ENCODE assay signal across 9 cellular contexts in the genomic region with DNA sequence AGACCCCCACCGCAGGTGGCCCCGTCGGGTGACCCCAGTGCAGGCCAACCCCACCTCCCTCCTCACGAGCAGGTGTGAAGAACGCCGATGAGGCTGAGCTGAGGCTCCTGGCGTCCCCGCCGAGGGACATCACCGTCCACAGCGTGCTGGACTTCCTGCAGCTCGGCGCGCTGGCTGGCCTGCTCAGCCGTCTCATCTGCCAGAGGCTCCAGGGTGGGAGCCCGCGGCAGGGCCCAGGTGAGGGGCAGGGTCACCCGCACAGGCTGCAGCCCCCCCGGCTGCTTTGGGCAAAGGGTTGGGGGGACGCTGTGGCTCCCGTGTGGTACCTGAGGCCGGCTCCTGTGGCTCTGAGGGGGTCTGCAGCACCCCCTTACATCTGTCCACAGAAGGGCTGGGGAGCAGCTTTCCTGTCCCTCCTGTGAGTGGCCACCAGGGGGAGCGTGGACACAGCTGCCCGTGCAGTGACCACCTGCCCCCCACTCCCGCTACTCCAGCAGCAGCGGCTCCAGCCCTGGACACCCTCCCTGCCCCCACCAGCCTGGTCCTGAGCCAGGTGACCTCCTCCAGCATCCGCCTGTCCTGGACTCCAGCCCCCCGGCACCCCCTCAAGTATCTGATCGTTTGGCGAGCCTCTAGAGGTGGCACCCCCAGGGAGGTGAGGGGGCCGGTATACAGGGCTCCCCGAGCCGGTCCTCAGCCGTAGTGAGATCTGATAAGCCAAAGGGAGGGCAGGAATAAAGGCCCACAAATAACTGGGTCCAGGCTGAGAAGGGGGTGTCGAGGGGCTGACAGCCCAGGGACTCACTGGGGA. TPM values are rescaled to one million over a fixed set of nuclear protein-coding genes. Genes with fewer than 3 reads are reported as not detected.
DNase-seq lines count a peak whose midpoint lies in the region; ATAC-seq and TF ChIP-seq lines count a peak whose summit lies in the region.
"Had no signal": no experiment of that assay in that cellular context is flagged by ENCODE, and none has a peak within 500 bp of the region (broad histone marks: within the 10 kb centered on the region; RNA-seq: fewer than 3 reads in every experiment).

No MANE protein-coding gene starts in this region.

- no peak overlapping the region for H3K27ac Mint-ChIP-seq in CD4-positive, alpha-beta T cell
- H3K27ac Mint-ChIP-seq: stimulated activated naive CD8-positive, alpha-beta T cell treated with anti-CD3 and anti-CD28 coated beads, Interleukin-15, Interleukin-2, amounts not matched to agents 100 ng/mL and 50 ng/mL, for 24 hours had no signal

- ATAC-seq in CD4-positive, alpha-beta T cell (ENCODE audit: poor library complexity): peak; percentile 17
- ATAC-seq in GM21737 (IDR thresholded peaks at IDR 0.05; ENCODE audit: unreplicated experiment): no peak

- H3K27me3 ChIP-seq in CD4-positive, alpha-beta T cell (ENCODE audit: control insufficient read depth, insufficient read depth, low read length): no peaks in the 10 kb centered on the region
- peaks cover 0 to 42% (median 13%) of the 10 kb centered on the region in 45 donors for H3K27me3 ChIP-seq in dorsolateral prefrontal cortex

- no peaks in the 10 kb centered on the region for H3K36me3 Mint-ChIP-seq in CD4-positive, alpha-beta T cell (ENCODE audit: low read depth)

- no peak overlapping the region for H3K4me3 Mint-ChIP-seq in CD4-positive, alpha-beta T cell
- H3K4me3 Mint-ChIP-seq: stimulated activated naive CD8-positive, alpha-beta T cell treated with anti-CD3 and anti-CD28 coated beads, Interleukin-15, Interleukin-2, amounts not matched to agents 100 ng/mL and 50 ng/mL, for 24 hours had no signal

- CTCF ChIA-PET in CD4-positive, alpha-beta T cell (lab: Charles Lee): interaction anchor here (1.0 to 1.6 kb wide), 2 partner anchors 73 to 663 kb away, joined by 3 to 4 read pairs; no protein-coding TSS in a partner anchor
- CTCF ChIA-PET in RWPE1 (lab: Yijun Ruan, JAX): interaction anchor here (0.5 to 6.1 kb wide), 61 partner anchors 9 to 606 kb away, joined by 3 to 178 read pairs (median 4); a partner anchor contains a TSS

- H3K27me3 Mint-ChIP-seq in CD4-positive, alpha-beta T cell: peaks cover 4% of the 10 kb centered on the region

- no peaks in the 10 kb centered on the region for H3K9me3 ChIP-seq in CD4-positive, alpha-beta T cell (ENCODE audit: control insufficient read depth, low read length)

- H3K4me1 Mint-ChIP-seq in CD4-positive, alpha-beta T cell (ENCODE audit: low read depth): no peaks in the 10 kb centered on the region

- no peaks in the 10 kb centered on the region for H3K9me3 Mint-ChIP-seq in CD4-positive, alpha-beta T cell
- H3K9me3 Mint-ChIP-seq: stimulated activated naive CD8-positive, alpha-beta T cell treated with anti-CD3 and anti-CD28 coated beads, Interleukin-15, Interleukin-2, amounts not matched to agents 100 ng/mL and 50 ng/mL, for 24 hours had no signal

- no peak overlapping the region for H3K4me3 ChIP-seq in dorsolateral prefrontal cortex
- H3K4me3 ChIP-seq in lower leg skin (ENCODE audit: low read depth, poor library complexity, severe bottlenecking): no peak overlapping the region

- peak; percentile 56 for TF ChIP-seq CTCF in CD4-positive, alpha-beta T cell (IDR thresholded peaks at IDR 0.05)
- TF ChIP-seq CTCF in RWPE1 (conservative IDR thresholded peaks at IDR 0.05; ENCODE audit: low read depth) (peak; percentile 97), dorsolateral prefrontal cortex (IDR thresholded peaks at IDR 0.05 in 54 of 56, conservative IDR thresholded peaks at IDR 0.05 in 2 of 56; ENCODE audit: low read depth in 1 of 56, partially characterized antibody in 56 of 56) (peak; percentile 53 to 96 (median 88)), lower leg skin (IDR thresholded peaks at IDR 0.05) (peak in 1 of 3 donors; percentile 8)

- no peak overlapping the region for H3K27ac ChIP-seq in CD4-positive, alpha-beta T cell (ENCODE audit: low read depth, low read length)
- H3K27ac ChIP-seq in RWPE1: no peak overlapping the region
- H3K27ac ChIP-seq in dorsolateral prefrontal cortex: peak overlapping the region in 1 of 59 donors; percentile 2

- intact Hi-C loops in CD4-positive, alpha-beta T cell (cut with DNase I, micrococcal nuclease): loop anchor here (5.0 to 10.0 kb wide), 2 partner anchors 73 to 75 kb away; no protein-coding TSS in a partner anchor
- intact Hi-C loops in dorsolateral prefrontal cortex (cut with DNase I) (loop anchor here (1.0 kb wide), 2 partner anchors 71 to 72 kb away; no protein-coding TSS in a partner anchor), lower leg skin (cut with DNase I; ENCODE audit: low total_unique reads) (loop anchor here (10.0 kb wide), 1 partner anchor 75 kb away; no protein-coding TSS in a partner anchor)

- DNase-seq in CD4-positive, alpha-beta T cell: peak in 3 of 10 experiments; percentile 12 to 20 (median 17)
- peak; percentile 27 for DNase-seq in H4 (ENCODE audit: low spot score)
- peak; percentile 78 for DNase-seq in RWPE1 (ENCODE audit: low spot score)
- peak in 7 of 10 donors; percentile 40 to 69 (median 53) for DNase-seq in dorsolateral prefrontal cortex
- peak; percentile 22 for DNase-seq in midbrain (lab: John Stamatoyannopoulos, UW)
- no peak for DNase-seq in GM19238 (ENCODE audit: insufficient read length, low spot score)
- no peak for DNase-seq in lower leg skin (ENCODE audit: low spot score in 2 of 2)

- WGBS in lower leg skin, 2 donors: 32 to 43% methylated on average over 22 to 32 of the region's 35 CpGs

- no peak for TF ChIP-seq POLR2A in lower leg skin (IDR thresholded peaks at IDR 0.05)

- POLR2A ChIA-PET in CD4-positive, alpha-beta T cell (lab: Charles Lee): interaction anchor here (0.5 kb wide), 1 partner anchor 29 kb away, joined by 4 read pairs; no protein-coding TSS in a partner anchor
- POLR2A ChIA-PET in RWPE1 (lab: Yijun Ruan, JAX; ENCODE audit: low non-redundant PET): no interaction called here

RNA-seq across cellular contexts. Expression of a gene that starts 16.5 kb away (rescaled TPM):
- total RNA-seq in CD4-positive, alpha-beta T cell: under 1 TPM in 1 of 2 experiments, not detected in 1; 0.03 TPM
- total RNA-seq in H4 (2014; rRNA removed; shearing (Covaris generic)): 0.27 TPM in 1 of 2 replicates, not detected in the other
- total RNA-seq in dorsolateral prefrontal cortex (10 to 100 TPM in 65 of 120 experiments, 1 to 10 TPM in 55; 4.1 to 32.2 (median 10.4) TPM), lower leg skin (not detected)

RNA-seq across cellular contexts. Expression of a gene that starts 36.9 kb away (rescaled TPM):
- total RNA-seq in CD4-positive, alpha-beta T cell: 100 to 1,000 TPM; 120 TPM
- 17.0 and 19.6 TPM in 2 replicates for total RNA-seq in H4 (2014; rRNA removed; shearing (Covaris generic))
- total RNA-seq in dorsolateral prefrontal cortex: 100 to 1,000 TPM in 101 of 120 experiments, 10 to 100 TPM in 19; 89.0 to 166 (median 113) TPM
- total RNA-seq in lower leg skin: 10 to 100 TPM; 31.0 to 55.1 (median 36.9) TPM

RNA-seq across cellular contexts. Expression of a gene that starts 51.7 kb away (rescaled TPM):
- total RNA-seq in CD4-positive, alpha-beta T cell: not detected
- not detected in 2 replicates for total RNA-seq in H4 (2014; rRNA removed; shearing (Covaris generic))
- 10 to 100 TPM; 12.6 to 55.7 (median 29.2) TPM for total RNA-seq in dorsolateral prefrontal cortex
- total RNA-seq in lower leg skin: under 1 TPM in 1 of 4 donors, not detected in 3; 0.13 TPM

RNA-seq across cellular contexts. Expression of a gene that starts 55.2 kb away (rescaled TPM):
- total RNA-seq in CD4-positive, alpha-beta T cell: not detected
- total RNA-seq in H4 (2014; rRNA removed; shearing (Covaris generic)): 0.78 TPM in 1 of 2 replicates, not detected in the other
- 10 to 100 TPM in 102 of 120 experiments, 1 to 10 TPM in 18; 5.4 to 44.1 (median 16.7) TPM for total RNA-seq in dorsolateral prefrontal cortex
- 1 to 10 TPM in 1 of 4 donors, under 1 TPM in 1, not detected in 2; 0.23 to 1.1 TPM for total RNA-seq in lower leg skin

Comparison
In these comparisons a context has a peak if more than half of its experiments do, and no peak if none do; other contexts are left out.
1. DNase-seq: peak in H4 (single experiment), RWPE1 (single experiment), dorsolateral prefrontal cortex (7 of 10) and midbrain (single experiment); none in GM19238 (single experiment) and lower leg skin (0 of 2).
2. RNA of a gene that starts 51.7 kb away (total RNA-seq): 12.6 to 55.7 TPM in dorsolateral prefrontal cortex; not detected in CD4-positive, alpha-beta T cell, not detected in H4 and 0.13 TPM in lower leg skin; every median in the first group is over 10 times any median in the second.